In genomic region chr19:46550684-46551083, GRCh38 we compare ENCODE assay signal across 26 cellular contexts.
"Had no signal": no experiment of that assay in that cellular context is flagged by ENCODE, and none has a peak within 500 bp of the region (broad histone marks: within the 10 kb centered on the region; RNA-seq: fewer than 3 reads in every experiment).

No MANE protein-coding gene starts in this region.

- H3K9me3 ChIP-seq: testis, thyroid gland, upper lobe of right lung, vagina had no signal

- H3K36me3 Mint-ChIP-seq: stimulated activated effector memory CD8-positive, alpha-beta T cell treated with anti-CD3 and anti-CD28 coated beads, Interleukin-12 subunit alpha, Interleukin-12 subunit beta, amount 100 ng/mL, for 72 hours had no signal

- H3K4me3 ChIP-seq: stomach, suprapubic skin, testis, thoracic aorta, thyroid gland, tibial artery, tibial nerve, transverse colon, upper lobe of left lung, upper lobe of right lung, uterus, vagina had no signal

- H3K27me3 ChIP-seq: stomach, suprapubic skin, testis, thyroid gland, tibial artery, tibial nerve, transverse colon, upper lobe of left lung, upper lobe of right lung, uterus, vagina had no signal

- H3K4me1 Mint-ChIP-seq: stimulated activated effector memory CD8-positive, alpha-beta T cell treated with anti-CD3 and anti-CD28 coated beads, Interleukin-12 subunit alpha, Interleukin-12 subunit beta, amount 100 ng/mL, for 72 hours; stimulated activated memory B cell treated with anti-CD40 and anti-IgM and Interleukin-4, amounts not matched to agents 10 μg/mL and 1 μg/mL and 100 μg/mL, for 72 hours; stimulated activated naive CD8-positive, alpha-beta T cell treated with anti-CD3 and anti-CD28 coated beads, Interleukin-15, amount 100 ng/mL, for 72 hours had no signal

- DNase-seq: stimulated activated CD4-positive, alpha-beta T cell treated with anti-CD3 and anti-CD28 coated beads, Interleukin-2, amount 100 ng/mL, for 48 hours; stimulated activated CD4-positive, alpha-beta T cell treated with anti-CD3 and anti-CD28 coated beads, Interleukin-4, amount 100 ng/mL, for 1 hour; stimulated activated CD4-positive, alpha-beta T cell treated with anti-CD3 and anti-CD28 coated beads, Interleukin-4, amount 100 ng/mL, for 24 hours; stimulated activated CD4-positive, alpha-beta T cell treated with anti-CD3 and anti-CD28 coated beads, Interleukin-4, amount 100 ng/mL, for 4 hours; stimulated activated naive B cell treated with anti-CD40 and anti-IgM and Interleukin-4, amounts not matched to agents 10 μg/mL and 1 μg/mL and 100 μg/mL, for 72 hours; stimulated activated naive CD4-positive, alpha-beta T cell; stimulated activated naive CD4-positive, alpha-beta T cell treated with Interleukin-2 at 50 U/mL for 16 hours; stimulated activated naive CD8-positive, alpha-beta T cell treated with anti-CD3 and anti-CD28 coated beads, Interleukin-15, Interleukin-2, amounts not matched to agents 100 U/mL and 50 U/mL, for 24 hours; stomach; substantia nigra; testis; thyroid gland; transverse colon; trophoblast cell; upper lobe of left lung; upper lobe of right lung; uterus had no signal

- H3K36me3 ChIP-seq: stomach, suprapubic skin, thoracic aorta, thyroid gland, tibial artery, tibial nerve, transverse colon, upper lobe of left lung, upper lobe of right lung, uterus, vagina had no signal

- H3K27ac Mint-ChIP-seq: stimulated activated effector memory CD8-positive, alpha-beta T cell treated with anti-CD3 and anti-CD28 coated beads, Interleukin-12 subunit alpha, Interleukin-12 subunit beta, amount 100 ng/mL, for 72 hours; stimulated activated memory B cell treated with anti-CD40 and anti-IgM and Interleukin-4, amounts not matched to agents 10 μg/mL and 1 μg/mL and 100 μg/mL, for 72 hours; stimulated activated naive B cell treated with anti-CD40 and anti-IgM and Interleukin-4, amounts not matched to agents 10 μg/mL and 1 μg/mL and 100 μg/mL, for 72 hours; stimulated activated naive CD8-positive, alpha-beta T cell treated with anti-CD3 and anti-CD28 coated beads, Interleukin-15, amount 100 ng/mL, for 72 hours; stimulated activated naive CD8-positive, alpha-beta T cell treated with anti-CD3 and anti-CD28 coated beads, Interleukin-15, Interleukin-2, amounts not matched to agents 100 ng/mL and 50 ng/mL, for 24 hours had no signal

- H3K4me3 Mint-ChIP-seq: stimulated activated effector memory CD8-positive, alpha-beta T cell treated with anti-CD3 and anti-CD28 coated beads, Interleukin-12 subunit alpha, Interleukin-12 subunit beta, amount 100 ng/mL, for 72 hours; stimulated activated memory B cell treated with anti-CD40 and anti-IgM and Interleukin-4, amounts not matched to agents 10 μg/mL and 1 μg/mL and 100 μg/mL, for 72 hours; stimulated activated naive B cell treated with anti-CD40 and anti-IgM and Interleukin-4, amounts not matched to agents 10 μg/mL and 1 μg/mL and 100 μg/mL, for 72 hours; stimulated activated naive CD8-positive, alpha-beta T cell treated with anti-CD3 and anti-CD28 coated beads, Interleukin-15, amount 100 ng/mL, for 72 hours; stimulated activated naive CD8-positive, alpha-beta T cell treated with anti-CD3 and anti-CD28 coated beads, Interleukin-15, Interleukin-2, amounts not matched to agents 100 ng/mL and 50 ng/mL, for 24 hours had no signal

- H3K27ac ChIP-seq: stomach, suprapubic skin, testis, thoracic aorta, thyroid gland, tibial artery, tibial nerve, transverse colon, upper lobe of left lung, upper lobe of right lung, uterus, vagina had no signal

- H3K4me1 ChIP-seq: stomach, suprapubic skin, testis, tibial artery, tibial nerve, transverse colon, upper lobe of right lung, uterus, vagina had no signal

- ATAC-seq: stimulated activated effector memory CD8-positive, alpha-beta T cell treated with anti-CD3 and anti-CD28 coated beads, Interleukin-12 subunit alpha, Interleukin-12 subunit beta, amount 100 ng/mL, for 72 hours; stimulated activated memory B cell treated with anti-CD40 and anti-IgM and Interleukin-4, amounts not matched to agents 10 μg/mL and 1 μg/mL and 100 μg/mL, for 72 hours; stimulated activated naive B cell treated with anti-CD40 and anti-IgM and Interleukin-4, amounts not matched to agents 10 μg/mL and 1 μg/mL and 100 μg/mL, for 72 hours; stimulated activated naive CD8-positive, alpha-beta T cell treated with anti-CD3 and anti-CD28 coated beads, Interleukin-15, amount 100 ng/mL, for 72 hours; stimulated activated naive CD8-positive, alpha-beta T cell treated with anti-CD3 and anti-CD28 coated beads, Interleukin-15, Interleukin-2, amounts not matched to agents 100 U/mL and 50 U/mL, for 24 hours had no signal
